ENCODE assay signal across 1 cellular context in genomic region chr16:8816967-8817662, GRCh38.
TF ChIP-seq lines count a peak whose summit lies in the region.

No MANE protein-coding gene starts in this region.

TF ChIP-seq in K562, 482 proteins besides CTCF, POLR2A, EP300 and RAD21:
- TF ChIP-seq CEBPZ (IDR thresholded peaks at IDR 0.05; ENCODE audit: borderline replicate concordance, low read depth, low read length) (no peak), HNRNPL (IDR thresholded peaks at IDR 0.05; ENCODE audit: low read depth, low read length) (no peak), ZNF644 (tag; IDR thresholded peaks at IDR 0.05; ENCODE audit: low read depth) (no peak)
TF ChIP-seq in K562: peak in this region for 0.
